Comparison of ENCODE assay signal across 1 cellular context in the genomic region with DNA sequence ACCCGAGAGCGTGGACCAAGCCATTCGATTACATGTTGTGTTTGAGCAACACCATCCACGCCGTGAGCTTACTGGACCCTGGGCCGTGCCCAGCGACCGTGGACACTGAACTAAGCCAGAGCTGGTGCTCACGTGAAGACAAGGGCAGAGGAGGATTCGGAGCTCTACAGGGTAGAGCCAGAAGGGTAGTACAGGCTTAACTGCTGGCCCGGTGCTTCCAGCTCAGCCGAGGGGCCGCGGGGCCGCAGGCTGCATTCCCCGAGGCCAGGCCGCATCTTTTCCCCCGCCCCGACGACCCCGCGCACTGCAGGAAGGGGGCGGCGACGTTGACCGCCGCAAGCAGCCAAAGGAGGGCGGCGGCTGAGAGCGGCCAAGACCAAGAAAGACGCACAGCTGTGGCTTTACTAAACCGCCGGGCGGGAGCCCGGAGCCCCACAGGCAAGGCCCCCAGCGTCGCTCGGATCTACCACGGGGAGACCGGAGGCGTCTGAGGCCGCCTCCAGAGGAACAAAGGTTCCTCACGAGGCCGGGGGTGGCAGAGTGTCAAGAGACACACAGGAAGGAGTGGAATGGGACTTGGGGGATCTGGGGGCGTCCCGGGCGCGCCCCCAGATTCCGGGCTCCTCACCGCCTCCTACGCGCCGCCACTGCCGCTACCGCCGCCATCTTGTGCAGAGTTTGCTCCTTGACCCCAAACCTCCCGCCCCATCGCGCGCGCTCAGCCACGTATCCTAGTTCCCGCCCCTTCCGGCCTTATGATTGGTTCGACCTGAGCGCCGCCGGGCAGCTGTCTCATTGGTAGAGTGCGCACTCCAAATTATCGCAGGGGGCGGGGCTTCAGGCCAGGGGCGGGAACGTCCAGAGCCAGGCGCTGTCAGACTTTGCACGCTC.
TF ChIP-seq lines count a peak whose summit lies in the region.

A gene (minus strand): TSS at position 680 of the 891 bp plus-strand sequence. CDS start 14 bp downstream, at position 666.

TF ChIP-seq in GM12878, 131 proteins besides CTCF, POLR2A, EP300 and RAD21 (continued from another document and continues in another):
- TF ChIP-seq SPI1 (IDR thresholded peaks at IDR 0.05; ENCODE audit: borderline replicate concordance, insufficient read depth, low read depth, low read length) (no peak), ZSCAN29 (IDR thresholded peaks at IDR 0.05) (no peak), TCF7 (IDR thresholded peaks at IDR 0.05; ENCODE audit: borderline replicate concordance) (no peak), ZNF217 (IDR thresholded peaks at IDR 0.05) (no peak), HDGF (IDR thresholded peaks at IDR 0.05) (0 out of 2 replicates have a peak, but pooled peaks have one; percentile 39), DPF2 (IDR thresholded peaks at IDR 0.05) (peak; percentile 71), ZNF384 (IDR thresholded peaks at IDR 0.05; ENCODE audit: borderline replicate concordance, low read depth, low read length) (no peak), SREBF1 (IDR thresholded peaks at IDR 0.05; ENCODE audit: low read length) (no peak; the same call in 1 of the 2 replicates), TAF1 (IDR thresholded peaks at IDR 0.05; ENCODE audit: borderline replicate concordance, low read depth, low read length) (peak; percentile 94), KLF5 (IDR thresholded peaks at IDR 0.05; ENCODE audit: partially characterized antibody) (peak; percentile 72), PAX5 (IDR thresholded peaks at IDR 0.05; ENCODE audit: borderline replicate concordance, low read depth, low read length) (no peak; the same call in 1 of the 2 replicates), MXI1 (IDR thresholded peaks at IDR 0.05; ENCODE audit: low read depth, low read length) (0 out of 2 replicates have a peak, but pooled peaks have one; percentile 11), IRF4 (IDR thresholded peaks at IDR 0.05; ENCODE audit: low read depth, low read length) (no peak), FOXM1 (IDR thresholded peaks at IDR 0.05; ENCODE audit: low read depth, low read length) (no peak), MTA3 (IDR thresholded peaks at IDR 0.05; ENCODE audit: borderline replicate concordance, low read length) (no peak; the same call in 1 of the 2 replicates), RFX5 (IDR thresholded peaks at IDR 0.05; ENCODE audit: low read depth, low read length) (peak; percentile 48; the same call in 1 of the 2 replicates), ZZZ3 (IDR thresholded peaks at IDR 0.05; ENCODE audit: control insufficient read depth, insufficient read length, low read depth) (no peak), HCFC1 (IDR thresholded peaks at IDR 0.05; ENCODE audit: low read length) (no peak), POLR2AphosphoS5 (IDR thresholded peaks at IDR 0.05; ENCODE audit: low read length) (peak; percentile 92), CREM (IDR thresholded peaks at IDR 0.05; ENCODE audit: low read depth) (peak; percentile 83; the same call in 1 of the 2 replicates), CEBPB (IDR thresholded peaks at IDR 0.05; ENCODE audit: borderline replicate concordance in 1 of 2, low read depth in 2 of 2, low read length in 2 of 2) (no peak)
- TF ChIP-seq, protein P1, sequence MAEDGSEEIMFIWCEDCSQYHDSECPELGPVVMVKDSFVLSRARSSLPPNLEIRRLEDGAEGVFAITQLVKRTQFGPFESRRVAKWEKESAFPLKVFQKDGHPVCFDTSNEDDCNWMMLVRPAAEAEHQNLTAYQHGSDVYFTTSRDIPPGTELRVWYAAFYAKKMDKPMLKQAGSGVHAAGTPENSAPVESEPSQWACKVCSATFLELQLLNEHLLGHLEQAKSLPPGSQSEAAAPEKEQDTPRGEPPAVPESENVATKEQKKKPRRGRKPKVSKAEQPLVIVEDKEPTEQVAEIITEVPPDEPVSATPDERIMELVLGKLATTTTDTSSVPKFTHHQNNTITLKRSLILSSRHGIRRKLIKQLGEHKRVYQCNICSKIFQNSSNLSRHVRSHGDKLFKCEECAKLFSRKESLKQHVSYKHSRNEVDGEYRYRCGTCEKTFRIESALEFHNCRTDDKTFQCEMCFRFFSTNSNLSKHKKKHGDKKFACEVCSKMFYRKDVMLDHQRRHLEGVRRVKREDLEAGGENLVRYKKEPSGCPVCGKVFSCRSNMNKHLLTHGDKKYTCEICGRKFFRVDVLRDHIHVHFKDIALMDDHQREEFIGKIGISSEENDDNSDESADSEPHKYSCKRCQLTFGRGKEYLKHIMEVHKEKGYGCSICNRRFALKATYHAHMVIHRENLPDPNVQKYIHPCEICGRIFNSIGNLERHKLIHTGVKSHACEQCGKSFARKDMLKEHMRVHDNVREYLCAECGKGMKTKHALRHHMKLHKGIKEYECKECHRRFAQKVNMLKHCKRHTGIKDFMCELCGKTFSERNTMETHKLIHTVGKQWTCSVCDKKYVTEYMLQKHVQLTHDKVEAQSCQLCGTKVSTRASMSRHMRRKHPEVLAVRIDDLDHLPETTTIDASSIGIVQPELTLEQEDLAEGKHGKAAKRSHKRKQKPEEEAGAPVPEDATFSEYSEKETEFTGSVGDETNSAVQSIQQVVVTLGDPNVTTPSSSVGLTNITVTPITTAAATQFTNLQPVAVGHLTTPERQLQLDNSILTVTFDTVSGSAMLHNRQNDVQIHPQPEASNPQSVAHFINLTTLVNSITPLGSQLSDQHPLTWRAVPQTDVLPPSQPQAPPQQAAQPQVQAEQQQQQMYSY (CRISPR knock-in tag; IDR thresholded peaks at IDR 0.05): no peak
- TF ChIP-seq, protein P2, sequence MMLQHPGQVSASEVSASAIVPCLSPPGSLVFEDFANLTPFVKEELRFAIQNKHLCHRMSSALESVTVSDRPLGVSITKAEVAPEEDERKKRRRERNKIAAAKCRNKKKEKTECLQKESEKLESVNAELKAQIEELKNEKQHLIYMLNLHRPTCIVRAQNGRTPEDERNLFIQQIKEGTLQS (IDR thresholded peaks at IDR 0.05; ENCODE audit: borderline replicate concordance, extremely low read depth, low read depth, low read length): no peak
- TF ChIP-seq, protein P3, sequence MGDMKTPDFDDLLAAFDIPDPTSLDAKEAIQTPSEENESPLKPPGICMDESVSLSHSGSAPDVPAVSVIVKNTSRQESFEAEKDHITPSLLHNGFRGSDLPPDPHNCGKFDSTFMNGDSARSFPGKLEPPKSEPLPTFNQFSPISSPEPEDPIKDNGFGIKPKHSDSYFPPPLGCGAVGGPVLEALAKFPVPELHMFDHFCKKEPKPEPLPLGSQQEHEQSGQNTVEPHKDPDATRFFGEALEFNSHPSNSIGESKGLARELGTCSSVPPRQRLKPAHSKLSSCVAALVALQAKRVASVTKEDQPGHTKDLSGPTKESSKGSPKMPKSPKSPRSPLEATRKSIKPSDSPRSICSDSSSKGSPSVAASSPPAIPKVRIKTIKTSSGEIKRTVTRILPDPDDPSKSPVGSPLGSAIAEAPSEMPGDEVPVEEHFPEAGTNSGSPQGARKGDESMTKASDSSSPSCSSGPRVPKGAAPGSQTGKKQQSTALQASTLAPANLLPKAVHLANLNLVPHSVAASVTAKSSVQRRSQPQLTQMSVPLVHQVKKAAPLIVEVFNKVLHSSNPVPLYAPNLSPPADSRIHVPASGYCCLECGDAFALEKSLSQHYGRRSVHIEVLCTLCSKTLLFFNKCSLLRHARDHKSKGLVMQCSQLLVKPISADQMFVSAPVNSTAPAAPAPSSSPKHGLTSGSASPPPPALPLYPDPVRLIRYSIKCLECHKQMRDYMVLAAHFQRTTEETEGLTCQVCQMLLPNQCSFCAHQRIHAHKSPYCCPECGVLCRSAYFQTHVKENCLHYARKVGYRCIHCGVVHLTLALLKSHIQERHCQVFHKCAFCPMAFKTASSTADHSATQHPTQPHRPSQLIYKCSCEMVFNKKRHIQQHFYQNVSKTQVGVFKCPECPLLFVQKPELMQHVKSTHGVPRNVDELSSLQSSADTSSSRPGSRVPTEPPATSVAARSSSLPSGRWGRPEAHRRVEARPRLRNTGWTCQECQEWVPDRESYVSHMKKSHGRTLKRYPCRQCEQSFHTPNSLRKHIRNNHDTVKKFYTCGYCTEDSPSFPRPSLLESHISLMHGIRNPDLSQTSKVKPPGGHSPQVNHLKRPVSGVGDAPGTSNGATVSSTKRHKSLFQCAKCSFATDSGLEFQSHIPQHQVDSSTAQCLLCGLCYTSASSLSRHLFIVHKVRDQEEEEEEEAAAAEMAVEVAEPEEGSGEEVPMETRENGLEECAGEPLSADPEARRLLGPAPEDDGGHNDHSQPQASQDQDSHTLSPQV (IDR thresholded peaks at IDR 0.05): no peak
- TF ChIP-seq, protein P4, sequence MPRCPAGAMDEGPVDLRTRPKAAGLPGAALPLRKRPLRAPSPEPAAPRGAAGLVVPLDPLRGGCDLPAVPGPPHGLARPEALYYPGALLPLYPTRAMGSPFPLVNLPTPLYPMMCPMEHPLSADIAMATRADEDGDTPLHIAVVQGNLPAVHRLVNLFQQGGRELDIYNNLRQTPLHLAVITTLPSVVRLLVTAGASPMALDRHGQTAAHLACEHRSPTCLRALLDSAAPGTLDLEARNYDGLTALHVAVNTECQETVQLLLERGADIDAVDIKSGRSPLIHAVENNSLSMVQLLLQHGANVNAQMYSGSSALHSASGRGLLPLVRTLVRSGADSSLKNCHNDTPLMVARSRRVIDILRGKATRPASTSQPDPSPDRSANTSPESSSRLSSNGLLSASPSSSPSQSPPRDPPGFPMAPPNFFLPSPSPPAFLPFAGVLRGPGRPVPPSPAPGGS (IDR thresholded peaks at IDR 0.05; ENCODE audit: borderline replicate concordance, insufficient read depth, low read depth, low read length, poor library complexity, severe bottlenecking): peak; percentile 86
- TF ChIP-seq, protein P5, sequence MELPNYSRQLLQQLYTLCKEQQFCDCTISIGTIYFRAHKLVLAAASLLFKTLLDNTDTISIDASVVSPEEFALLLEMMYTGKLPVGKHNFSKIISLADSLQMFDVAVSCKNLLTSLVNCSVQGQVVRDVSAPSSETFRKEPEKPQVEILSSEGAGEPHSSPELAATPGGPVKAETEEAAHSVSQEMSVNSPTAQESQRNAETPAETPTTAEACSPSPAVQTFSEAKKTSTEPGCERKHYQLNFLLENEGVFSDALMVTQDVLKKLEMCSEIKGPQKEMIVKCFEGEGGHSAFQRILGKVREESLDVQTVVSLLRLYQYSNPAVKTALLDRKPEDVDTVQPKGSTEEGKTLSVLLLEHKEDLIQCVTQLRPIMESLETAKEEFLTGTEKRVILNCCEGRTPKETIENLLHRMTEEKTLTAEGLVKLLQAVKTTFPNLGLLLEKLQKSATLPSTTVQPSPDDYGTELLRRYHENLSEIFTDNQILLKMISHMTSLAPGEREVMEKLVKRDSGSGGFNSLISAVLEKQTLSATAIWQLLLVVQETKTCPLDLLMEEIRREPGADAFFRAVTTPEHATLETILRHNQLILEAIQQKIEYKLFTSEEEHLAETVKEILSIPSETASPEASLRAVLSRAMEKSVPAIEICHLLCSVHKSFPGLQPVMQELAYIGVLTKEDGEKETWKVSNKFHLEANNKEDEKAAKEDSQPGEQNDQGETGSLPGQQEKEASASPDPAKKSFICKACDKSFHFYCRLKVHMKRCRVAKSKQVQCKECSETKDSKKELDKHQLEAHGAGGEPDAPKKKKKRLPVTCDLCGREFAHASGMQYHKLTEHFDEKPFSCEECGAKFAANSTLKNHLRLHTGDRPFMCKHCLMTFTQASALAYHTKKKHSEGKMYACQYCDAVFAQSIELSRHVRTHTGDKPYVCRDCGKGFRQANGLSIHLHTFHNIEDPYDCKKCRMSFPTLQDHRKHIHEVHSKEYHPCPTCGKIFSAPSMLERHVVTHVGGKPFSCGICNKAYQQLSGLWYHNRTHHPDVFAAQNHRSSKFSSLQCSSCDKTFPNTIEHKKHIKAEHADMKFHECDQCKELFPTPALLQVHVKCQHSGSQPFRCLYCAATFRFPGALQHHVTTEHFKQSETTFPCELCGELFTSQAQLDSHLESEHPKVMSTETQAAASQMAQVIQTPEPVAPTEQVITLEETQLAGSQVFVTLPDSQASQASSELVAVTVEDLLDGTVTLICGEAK (IDR thresholded peaks at IDR 0.05; ENCODE audit: borderline replicate concordance): peak; percentile 68; the same call in 1 of the 2 replicates
- TF ChIP-seq, protein P6, sequence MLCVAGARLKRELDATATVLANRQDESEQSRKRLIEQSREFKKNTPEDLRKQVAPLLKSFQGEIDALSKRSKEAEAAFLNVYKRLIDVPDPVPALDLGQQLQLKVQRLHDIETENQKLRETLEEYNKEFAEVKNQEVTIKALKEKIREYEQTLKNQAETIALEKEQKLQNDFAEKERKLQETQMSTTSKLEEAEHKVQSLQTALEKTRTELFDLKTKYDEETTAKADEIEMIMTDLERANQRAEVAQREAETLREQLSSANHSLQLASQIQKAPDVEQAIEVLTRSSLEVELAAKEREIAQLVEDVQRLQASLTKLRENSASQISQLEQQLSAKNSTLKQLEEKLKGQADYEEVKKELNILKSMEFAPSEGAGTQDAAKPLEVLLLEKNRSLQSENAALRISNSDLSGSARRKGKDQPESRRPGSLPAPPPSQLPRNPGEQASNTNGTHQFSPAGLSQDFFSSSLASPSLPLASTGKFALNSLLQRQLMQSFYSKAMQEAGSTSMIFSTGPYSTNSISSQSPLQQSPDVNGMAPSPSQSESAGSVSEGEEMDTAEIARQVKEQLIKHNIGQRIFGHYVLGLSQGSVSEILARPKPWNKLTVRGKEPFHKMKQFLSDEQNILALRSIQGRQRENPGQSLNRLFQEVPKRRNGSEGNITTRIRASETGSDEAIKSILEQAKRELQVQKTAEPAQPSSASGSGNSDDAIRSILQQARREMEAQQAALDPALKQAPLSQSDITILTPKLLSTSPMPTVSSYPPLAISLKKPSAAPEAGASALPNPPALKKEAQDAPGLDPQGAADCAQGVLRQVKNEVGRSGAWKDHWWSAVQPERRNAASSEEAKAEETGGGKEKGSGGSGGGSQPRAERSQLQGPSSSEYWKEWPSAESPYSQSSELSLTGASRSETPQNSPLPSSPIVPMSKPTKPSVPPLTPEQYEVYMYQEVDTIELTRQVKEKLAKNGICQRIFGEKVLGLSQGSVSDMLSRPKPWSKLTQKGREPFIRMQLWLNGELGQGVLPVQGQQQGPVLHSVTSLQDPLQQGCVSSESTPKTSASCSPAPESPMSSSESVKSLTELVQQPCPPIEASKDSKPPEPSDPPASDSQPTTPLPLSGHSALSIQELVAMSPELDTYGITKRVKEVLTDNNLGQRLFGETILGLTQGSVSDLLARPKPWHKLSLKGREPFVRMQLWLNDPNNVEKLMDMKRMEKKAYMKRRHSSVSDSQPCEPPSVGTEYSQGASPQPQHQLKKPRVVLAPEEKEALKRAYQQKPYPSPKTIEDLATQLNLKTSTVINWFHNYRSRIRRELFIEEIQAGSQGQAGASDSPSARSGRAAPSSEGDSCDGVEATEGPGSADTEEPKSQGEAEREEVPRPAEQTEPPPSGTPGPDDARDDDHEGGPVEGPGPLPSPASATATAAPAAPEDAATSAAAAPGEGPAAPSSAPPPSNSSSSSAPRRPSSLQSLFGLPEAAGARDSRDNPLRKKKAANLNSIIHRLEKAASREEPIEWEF (IDR thresholded peaks at IDR 0.05; ENCODE audit: insufficient replicate concordance, low read depth, low read length): no peak
- TF ChIP-seq, protein P7, sequence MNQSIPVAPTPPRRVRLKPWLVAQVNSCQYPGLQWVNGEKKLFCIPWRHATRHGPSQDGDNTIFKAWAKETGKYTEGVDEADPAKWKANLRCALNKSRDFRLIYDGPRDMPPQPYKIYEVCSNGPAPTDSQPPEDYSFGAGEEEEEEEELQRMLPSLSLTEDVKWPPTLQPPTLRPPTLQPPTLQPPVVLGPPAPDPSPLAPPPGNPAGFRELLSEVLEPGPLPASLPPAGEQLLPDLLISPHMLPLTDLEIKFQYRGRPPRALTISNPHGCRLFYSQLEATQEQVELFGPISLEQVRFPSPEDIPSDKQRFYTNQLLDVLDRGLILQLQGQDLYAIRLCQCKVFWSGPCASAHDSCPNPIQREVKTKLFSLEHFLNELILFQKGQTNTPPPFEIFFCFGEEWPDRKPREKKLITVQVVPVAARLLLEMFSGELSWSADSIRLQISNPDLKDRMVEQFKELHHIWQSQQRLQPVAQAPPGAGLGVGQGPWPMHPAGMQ (IDR thresholded peaks at IDR 0.05; ENCODE audit: borderline replicate concordance): no peak
